Comparison of ENCODE assay signal across 8 cellular contexts in genomic region chr6:26332408-26332807, GRCh38. TPM values are rescaled to one million over a fixed set of nuclear protein-coding genes. Genes with fewer than 3 reads are reported as not detected.
DNase-seq lines count a peak whose midpoint lies in the region; ATAC-seq lines count a peak whose summit lies in the region.
"Had no signal": no experiment of that assay in that cellular context is flagged by ENCODE, and none has a peak within 500 bp of the region (broad histone marks: within the 10 kb centered on the region; RNA-seq: fewer than 3 reads in every experiment).

No MANE protein-coding gene starts in this region.

- peaks cover 2% of the 10 kb centered on the region for H3K27me3 Mint-ChIP-seq in activated naive CD8-positive, alpha-beta T cell

- H3K9ac ChIP-seq in ES-I3 (ENCODE audit: low read depth, low read length): peak overlapping the region; percentile 48; the same call in 1 of the 2 replicates
- no peak overlapping the region for H3K9ac ChIP-seq in HUES48 (ENCODE audit: low read depth, low read length)
- H3K9ac ChIP-seq in mesendoderm (ENCODE audit: low read length): peak overlapping the region; percentile 39

- H3K4me1 Mint-ChIP-seq in activated naive CD8-positive, alpha-beta T cell (ENCODE audit: low read depth): peaks cover 54% of the 10 kb centered on the region

- ATAC-seq in HG03097 (IDR thresholded peaks at IDR 0.05; ENCODE audit: low FRiP score, unreplicated experiment) (no peak), left lobe of liver (no peak)

- H3K4me2 ChIP-seq in mesendoderm (ENCODE audit: low read length): peak overlapping the region; percentile 35

- no peak overlapping the region for H2BK5ac ChIP-seq in mesendoderm (ENCODE audit: low read length)

- H3K4me3 ChIP-seq in HUES48 (ENCODE audit: low read depth, low read length): peak overlapping the region; percentile 86
- no peak overlapping the region for H3K4me3 ChIP-seq in mesendoderm (ENCODE audit: low read length)

- H3K79me2 ChIP-seq in mesendoderm (ENCODE audit: control insufficient read depth, insufficient read depth, low read length): no peaks in the 10 kb centered on the region

- peak overlapping the region; percentile 89 for H3K4me3 Mint-ChIP-seq in activated naive CD8-positive, alpha-beta T cell

- no peak overlapping the region for H2BK15ac ChIP-seq in mesendoderm (replicated peaks; ENCODE audit: low read depth)

- H2BK120ac ChIP-seq in mesendoderm (ENCODE audit: low read depth, low read length): no peak overlapping the region

- H3K4me1 ChIP-seq in ES-I3 (ENCODE audit: insufficient read depth, low read length): peaks cover 13% of the 10 kb centered on the region
- H3K4me1 ChIP-seq in HUES48 (ENCODE audit: control insufficient read depth, insufficient read depth, low read length): peaks cover 11% of the 10 kb centered on the region
- H3K4me1 ChIP-seq in mesendoderm (ENCODE audit: control insufficient read depth, low read depth, low read length): peaks cover 6% of the 10 kb centered on the region

- DNase-seq in mesendoderm: no peak
- DNase-seq in T-helper 9 cell: no peak
- DNase-seq in left lobe of liver (ENCODE audit: low spot score): no peak
- DNase-seq: SIG-M5 had no signal

- H3K56ac ChIP-seq in mesendoderm (ENCODE audit: low read length): no peak overlapping the region

- no peak overlapping the region for H3K4ac ChIP-seq in mesendoderm (ENCODE audit: low read depth, low read length)

- H3K36me3 ChIP-seq in ES-I3 (ENCODE audit: insufficient read depth, low read length) (no peaks in the 10 kb centered on the region), HUES48 (ENCODE audit: control insufficient read depth, insufficient read depth, low read length) (no peaks in the 10 kb centered on the region), mesendoderm (ENCODE audit: control insufficient read depth, insufficient read depth, low read length) (no peaks in the 10 kb centered on the region)

- H3K9me3 ChIP-seq in ES-I3 (ENCODE audit: control insufficient read depth, insufficient read depth, low read length) (no peaks in the 10 kb centered on the region), HUES48 (ENCODE audit: control insufficient read depth, insufficient read depth, low read length) (no peaks in the 10 kb centered on the region)

- H4K8ac ChIP-seq in mesendoderm (ENCODE audit: low read depth, low read length): no peak overlapping the region

- H3K27ac Mint-ChIP-seq in activated naive CD8-positive, alpha-beta T cell: no peak overlapping the region

- no peaks in the 10 kb centered on the region for H3K36me3 Mint-ChIP-seq in activated naive CD8-positive, alpha-beta T cell

- H4K5ac ChIP-seq in mesendoderm (ENCODE audit: low read length): no peak overlapping the region

- no peak overlapping the region for H2AK5ac ChIP-seq in mesendoderm (ENCODE audit: low read length)

- H3K9me3 Mint-ChIP-seq in activated naive CD8-positive, alpha-beta T cell (ENCODE audit: low read depth): no peaks in the 10 kb centered on the region

- H3K23ac ChIP-seq in mesendoderm (ENCODE audit: low read length): no peak overlapping the region

- WGBS in mesendoderm (ENCODE audit: extremely low coverage, insufficient coverage, low lambda C conversion rate): no CpG with 5 or more reads among the region's 8 CpGs

- no peaks in the 10 kb centered on the region for H3K79me1 ChIP-seq in mesendoderm (ENCODE audit: low read length)

- no peak overlapping the region for H3K18ac ChIP-seq in mesendoderm (ENCODE audit: low read length)

- H3K27ac ChIP-seq in HUES48 (ENCODE audit: low read depth, low read length) (no peak overlapping the region), mesendoderm (ENCODE audit: low read depth, low read length) (no peak overlapping the region)

- H3K27me3 ChIP-seq in HUES48 (ENCODE audit: control insufficient read depth, insufficient read depth, low read length) (peaks cover 20% of the 10 kb centered on the region), mesendoderm (ENCODE audit: insufficient read depth, low read length, poor library complexity) (peaks cover 3% of the 10 kb centered on the region)

RNA-seq across cellular contexts. Expression of gene BTN3A2, which starts 32.6 kb away (rescaled TPM):
- polyA plus RNA-seq in mesendoderm (2013, experiment 1 of 2): 0.49 TPM
- 0.52 TPM for polyA plus RNA-seq in mesendoderm (2013, experiment 2 of 2)
- total RNA-seq in left lobe of liver: 19.3 TPM

RNA-seq across cellular contexts. Expression of gene BTN2A2, which starts 50.5 kb away (rescaled TPM):
- polyA plus RNA-seq in mesendoderm (2013, experiment 1 of 2): 7.0 TPM
- polyA plus RNA-seq in mesendoderm (2013, experiment 2 of 2): 6.1 TPM
- 3.0 TPM for total RNA-seq in left lobe of liver
